11 cellular contexts compared by ENCODE assay signal in genomic region chr10:48656928-48657327, GRCh38. TPM values are rescaled to one million over a fixed set of nuclear protein-coding genes. Genes with fewer than 3 reads are reported as not detected.
DNase-seq lines count a peak whose midpoint lies in the region; ATAC-seq lines count a peak whose summit lies in the region.
"Had no signal": no experiment of that assay in that cellular context is flagged by ENCODE, and none has a peak within 500 bp of the region (broad histone marks: within the 10 kb centered on the region; RNA-seq: fewer than 3 reads in every experiment).

No MANE protein-coding gene starts in this region.

- no peaks in the 10 kb centered on the region for H3K36me3 ChIP-seq in CD4-positive, alpha-beta memory T cell (ENCODE audit: insufficient read depth, low read length)
- no peaks in the 10 kb centered on the region for H3K36me3 ChIP-seq in neuron (ENCODE audit: insufficient read depth, low read length)

- no peak overlapping the region for H3K27ac Mint-ChIP-seq in CD4-positive, alpha-beta memory T cell
- no peak overlapping the region for H3K27ac Mint-ChIP-seq in IgD-negative memory B cell
- H3K27ac Mint-ChIP-seq in effector memory CD8-positive, alpha-beta T cell, result no peak overlapping the region

- H3K4me3 Mint-ChIP-seq in CD4-positive, alpha-beta memory T cell, result peak overlapping the region in 5 of 8 donors; percentile 77 to 89 (median 88)
- H3K4me3 Mint-ChIP-seq in IgD-negative memory B cell, result peak overlapping the region; percentile 8 to 92 (median 76)
- H3K4me3 Mint-ChIP-seq in effector memory CD8-positive, alpha-beta T cell, result peak overlapping the region; percentile 74 to 78

- H3K4me1 Mint-ChIP-seq in CD4-positive, alpha-beta memory T cell, result peaks cover 3 to 13% (median 6%) of the 10 kb centered on the region in 4 donors
- peaks cover 29 to 38% (median 29%) of the 10 kb centered on the region in 3 donors for H3K4me1 Mint-ChIP-seq in IgD-negative memory B cell
- peaks cover 11 to 12% of the 10 kb centered on the region in 2 donors for H3K4me1 Mint-ChIP-seq in effector memory CD8-positive, alpha-beta T cell (ENCODE audit: low read depth in 2 of 2)

- CTCF ChIA-PET in CD4-positive, alpha-beta memory T cell (lab: Charles Lee; ENCODE audit: partially characterized antibody), result interaction anchor here (0.6 to 4.5 kb wide), 34 partner anchors 9 to 882 kb away, joined by 3 to 37 read pairs (median 6); partner anchors contain the start of genes ERCC6 and WDFY4

- H3K9me3 ChIP-seq in CD4-positive, alpha-beta memory T cell (ENCODE audit: control insufficient read depth in 1 of 2, low read length in 2 of 2), result no peaks in the 10 kb centered on the region
- H3K9me3 ChIP-seq in neuron (ENCODE audit: low read length), result no peaks in the 10 kb centered on the region

- H3K4me3 ChIP-seq in CD4-positive, alpha-beta memory T cell (ENCODE audit: low read length in 2 of 2), result no peak overlapping the region
- H3K4me3 ChIP-seq in neuron (ENCODE audit: low read length), result peak overlapping the region; percentile 41

- H3K9me3 Mint-ChIP-seq in CD4-positive, alpha-beta memory T cell, result no peaks in the 10 kb centered on the region
- no peaks in the 10 kb centered on the region for H3K9me3 Mint-ChIP-seq in IgD-negative memory B cell
- H3K9me3 Mint-ChIP-seq in effector memory CD8-positive, alpha-beta T cell, result no peaks in the 10 kb centered on the region
- H3K9me3 Mint-ChIP-seq: activated naive CD8-positive, alpha-beta T cell treated with anti-CD3 and anti-CD28 coated beads, Interleukin-2, amount 10 ng/mL, durations not matched to agents 7 days and 5 days had no signal

- H3K27ac ChIP-seq in CD4-positive, alpha-beta memory T cell (ENCODE audit: low read depth, low read length), result no peak overlapping the region

- no peak for DNase-seq in CD4-positive, alpha-beta memory T cell
- no peak for DNase-seq in effector memory CD8-positive, alpha-beta T cell
- DNase-seq in DMS79 treated with DMSO at 0.1 percent for 48 hours (lab: John Stamatoyannopoulos, UW) (no peak), NCI-H146 treated with DMSO at 0.1 percent for 48 hours (lab: John Stamatoyannopoulos, UW; ENCODE audit: unreplicated experiment) (no peak)

- H3K4me1 ChIP-seq in CD4-positive, alpha-beta memory T cell (ENCODE audit: insufficient read depth, low read length), result peaks cover 12% of the 10 kb centered on the region
- peaks cover 2% of the 10 kb centered on the region for H3K4me1 ChIP-seq in neuron (ENCODE audit: insufficient read depth, low read length)

- POLR2A ChIA-PET in CD4-positive, alpha-beta memory T cell (lab: Charles Lee; ENCODE audit: partially characterized antibody), result interaction anchor here (1.9 kb wide), 1 partner anchor 23 kb away, joined by 9 read pairs; no protein-coding TSS in a partner anchor

- H3K27me3 ChIP-seq in CD4-positive, alpha-beta memory T cell (ENCODE audit: insufficient read depth, low read length), result no peaks in the 10 kb centered on the region
- no peaks in the 10 kb centered on the region for H3K27me3 ChIP-seq in neuron (ENCODE audit: insufficient read depth, low read length)

- peaks cover 7 to 9% of the 10 kb centered on the region in 2 donors for H3K27me3 Mint-ChIP-seq in CD4-positive, alpha-beta memory T cell
- peaks cover 7% of the 10 kb centered on the region for H3K27me3 Mint-ChIP-seq in IgD-negative memory B cell
- H3K27me3 Mint-ChIP-seq in effector memory CD8-positive, alpha-beta T cell, result peaks cover 12 to 14% of the 10 kb centered on the region in 2 donors

- H3K36me3 Mint-ChIP-seq in CD4-positive, alpha-beta memory T cell, result no peaks in the 10 kb centered on the region
- H3K36me3 Mint-ChIP-seq in IgD-negative memory B cell, result peaks cover 2% of the 10 kb centered on the region
- H3K36me3 Mint-ChIP-seq in effector memory CD8-positive, alpha-beta T cell (ENCODE audit: insufficient read depth), result no peaks in the 10 kb centered on the region
- H3K36me3 Mint-ChIP-seq: activated naive CD8-positive, alpha-beta T cell treated with anti-CD3 and anti-CD28 coated beads, Interleukin-2, amount 10 ng/mL, durations not matched to agents 7 days and 5 days had no signal

- ATAC-seq in effector memory CD8-positive, alpha-beta T cell (replicated peaks), result no peak
- ATAC-seq in HG03442 (IDR thresholded peaks at IDR 0.05; ENCODE audit: unreplicated experiment) (no peak), HG02870 (IDR thresholded peaks at IDR 0.05; ENCODE audit: unreplicated experiment) (no peak)

- H2AFZ ChIP-seq in neuron (ENCODE audit: low read depth, low read length), result peak overlapping the region; percentile 76

- intact Hi-C loops in CD4-positive, alpha-beta memory T cell (cut with micrococcal nuclease), result loop anchor here (1.0 to 5.0 kb wide), 4 partner anchors 49 to 350 kb away; partner anchors contain the start of gene MAPK8

RNA-seq across cellular contexts. Expression of gene WDFY4, which starts 27.7 kb away (rescaled TPM):
- under 1 TPM; 0.81 to 1.00 TPM for total RNA-seq in CD4-positive, alpha-beta memory T cell
- polyA plus RNA-seq in CD4-positive, alpha-beta memory T cell, result under 1 TPM in 1 of 2 donors, not detected in 1; 0.29 TPM
- polyA plus RNA-seq in IgD-negative memory B cell, result 78.7 TPM
- total RNA-seq: fibroblast of villous mesenchyme had no signal

RNA-seq across cellular contexts. Expression of gene ARHGAP22, which starts 52.1 kb away (rescaled TPM):
- under 1 TPM; 0.20 to 0.83 TPM for total RNA-seq in CD4-positive, alpha-beta memory T cell
- not detected for polyA plus RNA-seq in CD4-positive, alpha-beta memory T cell
- 0.64 TPM for polyA plus RNA-seq in IgD-negative memory B cell
- total RNA-seq: T-helper 1 cell treated with Interleukin-12 subunit alpha and Interleukin-12 subunit beta and Interleukin-4 antibody, amounts not matched to agents 30 ng/mL and 1 ng/mL, for 36 hours had no signal

Comparison
In these comparisons a context has a peak if more than half of its experiments do, and no peak if none do; other contexts are left out.
1. RNA of gene WDFY4, which starts 27.7 kb away (polyA plus RNA-seq): 78.7 TPM in IgD-negative memory B cell (single experiment); 0.29 TPM in CD4-positive, alpha-beta memory T cell; every median in the first group is over 10 times any median in the second.
2. Peak in every context shown above with its lines, with median percentiles within 50 percentile points of each other: H3K4me3 Mint-ChIP-seq.